11 cellular contexts compared by ENCODE assay signal in genomic region chr16:8885674-8886592, GRCh38. TPM values are rescaled to one million over a fixed set of nuclear protein-coding genes. Genes with fewer than 3 reads are reported as not detected.
DNase-seq lines count a peak whose midpoint lies in the region; ATAC-seq and TF ChIP-seq lines count a peak whose summit lies in the region.
"Had no signal": no experiment of that assay in that cellular context is flagged by ENCODE, and none has a peak within 500 bp of the region (broad histone marks: within the 10 kb centered on the region; RNA-seq: fewer than 3 reads in every experiment).

No MANE protein-coding gene starts in this region.

- no peaks in the 10 kb centered on the region for H3K27me3 ChIP-seq in PC-3 (ENCODE audit: low read length)

- H3K4me3 ChIP-seq in PC-3 (ENCODE audit: low read length), result no peak overlapping the region

- TF ChIP-seq CTCF in PC-3 (conservative IDR thresholded peaks at IDR 0.05; ENCODE audit: low read depth, low read length) (peak; percentile 23; the same call in 1 of the 2 replicates), progenitor cell of endocrine pancreas (IDR thresholded peaks at IDR 0.05; ENCODE audit: unreplicated experiment) (peak; percentile 15)

- H3K36me3 ChIP-seq in PC-3 (ENCODE audit: low read depth, low read length), result no peaks in the 10 kb centered on the region

- no peaks in the 10 kb centered on the region for H3K27me3 Mint-ChIP-seq in progenitor cell of endocrine pancreas

- intact Hi-C loops in PC-3 (cut with micrococcal nuclease), result no loop called here

- H3K4me1 ChIP-seq in PC-3 (ENCODE audit: insufficient read depth, low read length), result peaks cover 34% of the 10 kb centered on the region

- H3K4me3 Mint-ChIP-seq in progenitor cell of endocrine pancreas (ENCODE audit: low read depth), result no peak overlapping the region

- H3K9ac ChIP-seq in PC-3 (ENCODE audit: low read length), result no peak overlapping the region

- H3K36me3 Mint-ChIP-seq in progenitor cell of endocrine pancreas (ENCODE audit: insufficient read depth), result peaks cover 7% of the 10 kb centered on the region

- H3K27ac ChIP-seq in PC-3 (ENCODE audit: low read length), result peak overlapping the region; percentile 48

- no peaks in the 10 kb centered on the region for H3K9me2 ChIP-seq in PC-3 (replicated peaks; ENCODE audit: low read length)

- ATAC-seq in PC-3 (peak; percentile 61), esophagus mucosa (peak; percentile 40), HG02623 (IDR thresholded peaks at IDR 0.05; ENCODE audit: unreplicated experiment) (no peak), HG03139 (IDR thresholded peaks at IDR 0.05; ENCODE audit: unreplicated experiment) (no peak)

- H3K9me3 ChIP-seq in PC-3 (ENCODE audit: low read length), result no peaks in the 10 kb centered on the region

- DNase-seq in NCI-H2171 treated with DMSO at 0.1 percent for 48 hours (lab: John Stamatoyannopoulos, UW) (peak; percentile 9), NCI-H2171 (lab: John Stamatoyannopoulos, UW) (no peak), PC-3 (peak; percentile 55), progenitor cell of endocrine pancreas (ENCODE audit: low spot score, unreplicated experiment) (no peak), HPDE6-E6E7 (ENCODE audit: extremely low spot score) (no peak)
- DNase-seq: CD4-positive, CD25-positive, alpha-beta regulatory T cell had no signal

- BruUV-seq in PC-3 (replicated peaks; lab: Mats Ljungman, UMichigan), result no TSS peak

- CTCF ChIA-PET in PC-3 (lab: Charles Lee), result no interaction called here

- H3K79me2 ChIP-seq in PC-3 (ENCODE audit: low read length), result no peaks in the 10 kb centered on the region

- peaks cover 10% of the 10 kb centered on the region for H3K4me1 Mint-ChIP-seq in progenitor cell of endocrine pancreas (ENCODE audit: low read depth)

- H2AFZ ChIP-seq in PC-3 (ENCODE audit: low read length), result no peak overlapping the region

- no peaks in the 10 kb centered on the region for H3K9me3 Mint-ChIP-seq in progenitor cell of endocrine pancreas (ENCODE audit: low read depth)
- H3K9me3 Mint-ChIP-seq: CD4-positive, CD25-positive, alpha-beta regulatory T cell had no signal

- H4K20me1 ChIP-seq in PC-3 (ENCODE audit: low read length), result no peaks in the 10 kb centered on the region

- H3K4me2 ChIP-seq in PC-3 (ENCODE audit: low read length), result peak overlapping the region; percentile 48

- peak overlapping the region; percentile 74 for H3K27ac Mint-ChIP-seq in progenitor cell of endocrine pancreas

- POLR2A ChIA-PET in PC-3 (lab: Charles Lee; ENCODE audit: unreplicated experiment), result interaction anchor here (1.0 kb wide), 1 partner anchor 24 kb away, joined by 4 read pairs; no protein-coding TSS in a partner anchor

- no peaks in the 10 kb centered on the region for H3F3A ChIP-seq in PC-3 (ENCODE audit: low read length, unreplicated experiment)

RNA-seq across cellular contexts. Expression of gene LITAFD, which starts 3.8 kb away (rescaled TPM):
- total RNA-seq in PC-3 (2014; rRNA removed) (not detected in 2 replicates), esophagus mucosa (not detected), progenitor cell of endocrine pancreas (not detected in 2 replicates)
- total RNA-seq: CD4-positive, CD25-positive, alpha-beta regulatory T cell; lung microvascular endothelial cell; temporal lobe had no signal

RNA-seq across cellular contexts. Expression of gene CARHSP1, which starts 17.1 kb away (rescaled TPM):
- total RNA-seq in PC-3 (2014; rRNA removed), result 138 and 142 TPM in 2 replicates
- total RNA-seq in esophagus mucosa, result 161 TPM
- 117 and 122 TPM in 2 replicates for total RNA-seq in progenitor cell of endocrine pancreas

Comparison
In these comparisons a context has a peak if more than half of its experiments do, and no peak if none do; other contexts are left out.
1. DNase-seq: peak in NCI-H2171 treated with DMSO at 0.1 percent for 48 hours (single experiment) and PC-3 (single experiment); none in NCI-H2171 (single experiment), progenitor cell of endocrine pancreas (single experiment) and HPDE6-E6E7 (single experiment).
2. ATAC-seq: peak in PC-3 (single experiment) and esophagus mucosa (single experiment); none in HG02623 (single experiment) and HG03139 (single experiment).